In the genomic region with DNA sequence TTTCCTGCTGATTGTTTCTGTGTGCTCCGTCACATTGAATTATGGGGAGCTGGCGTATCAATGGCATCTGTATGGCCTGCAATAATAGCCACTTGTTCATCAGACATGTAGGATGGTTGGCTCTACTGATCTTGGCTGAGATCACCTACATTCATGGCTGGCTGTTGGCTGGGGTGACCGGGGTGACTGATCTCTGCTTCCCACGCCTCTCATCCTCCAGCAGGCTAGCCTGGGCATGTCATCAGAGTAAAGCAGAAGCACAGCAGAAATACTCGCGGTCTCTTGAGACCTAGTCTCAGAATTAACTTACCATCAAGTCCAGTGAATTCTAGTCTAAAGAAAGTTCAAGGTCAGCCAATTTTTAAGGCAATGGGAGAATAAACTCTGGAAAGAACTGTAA, we compare ENCODE assay signal across 14 cellular contexts.
DNase-seq lines count a peak whose midpoint lies in the region; ATAC-seq, FAIRE-seq and TF ChIP-seq lines count a peak whose summit lies in the region.
"Had no signal": no experiment of that assay in that cellular context is flagged by ENCODE, and none has a peak within 500 bp of the region (broad histone marks: within the 10 kb centered on the region; RNA-seq: fewer than 3 reads in every experiment).

No MANE protein-coding gene starts in this region.

- no peak for TF ChIP-seq POLR2A in esophagus squamous epithelium (IDR thresholded peaks at IDR 0.05)
- no peak for TF ChIP-seq POLR2A in thyroid gland (IDR thresholded peaks at IDR 0.05)

- no peak for FAIRE-seq in small intestine (lab: Jason Lieb, UNC)
- FAIRE-seq: A204.1 had no signal

- no peak for TF ChIP-seq CTCF in esophagus squamous epithelium (IDR thresholded peaks at IDR 0.05)
- no peak for TF ChIP-seq CTCF in thyroid gland (IDR thresholded peaks at IDR 0.05)

- H3K27ac ChIP-seq in esophagus squamous epithelium = peak overlapping the region in 3 of 4 donors; percentile 17 to 75 (median 37)
- peak overlapping the region in 1 of 2 donors; percentile 82 for H3K27ac ChIP-seq in small intestine (ENCODE audit: low read depth in 1 of 2, low read length in 1 of 2)
- H3K27ac ChIP-seq in thyroid gland = peak overlapping the region in 1 of 3 donors; percentile 47

- H3K4me3 ChIP-seq in esophagus squamous epithelium = no peak overlapping the region
- H3K4me3 ChIP-seq in small intestine (ENCODE audit: low read depth in 1 of 2, low read length in 2 of 2) = no peak overlapping the region
- H3K4me3 ChIP-seq in thyroid gland (replicated peaks in 1 of 3) = no peak overlapping the region

- H3K4me1 ChIP-seq in esophagus squamous epithelium (peaks cover 3 to 30% (median 17%) of the 10 kb centered on the region in 3 donors), small intestine (ENCODE audit: control insufficient read depth in 2 of 2, insufficient read depth in 1 of 2, low read depth in 1 of 2, low read length in 1 of 2) (no peaks in the 10 kb centered on the region), thyroid gland (peaks cover 7 to 12% of the 10 kb centered on the region in 2 donors)

- ATAC-seq in Right ventricle myocardium inferior = no peak
- no peak for ATAC-seq in HG02798 (IDR thresholded peaks at IDR 0.05; ENCODE audit: poor library complexity, unreplicated experiment)
- ATAC-seq: PC-3 had no signal

- intact Hi-C loops in Right ventricle myocardium inferior (cut with DNase I) (no loop called here), cardiac septum (cut with DNase I) (no loop called here), esophagus squamous epithelium (cut with DNase I) (no loop called here), thyroid gland (cut with DNase I) (no loop called here)

- WGBS in esophagus squamous epithelium, 2 donors = 24 to 62% methylated on average over 6 of the region's 6 CpGs
- 66 to 77% (median 72%) methylated on average over 6 of the region's 6 CpGs for WGBS in small intestine, 3 donors
- WGBS in thyroid gland, 2 donors = 63 to 71% methylated on average over 6 of the region's 6 CpGs

- H3K36me3 ChIP-seq in esophagus squamous epithelium (no peaks in the 10 kb centered on the region), small intestine (ENCODE audit: control insufficient read depth in 2 of 2, insufficient read depth in 2 of 2, low read length in 2 of 2) (no peaks in the 10 kb centered on the region), thyroid gland (no peaks in the 10 kb centered on the region)

- no peaks in the 10 kb centered on the region for H3K9me3 ChIP-seq in esophagus squamous epithelium
- H3K9me3 ChIP-seq in small intestine (ENCODE audit: control insufficient read depth, low read depth) = no peaks in the 10 kb centered on the region
- no peaks in the 10 kb centered on the region for H3K9me3 ChIP-seq in thyroid gland

- DNase-seq in Right ventricle myocardium inferior (ENCODE audit: missing footprints) (peak; percentile 44), cardiac septum (ENCODE audit: low spot score) (no peak), esophagus squamous epithelium (lab: John Stamatoyannopoulos, UW) (no peak), myocyte (ENCODE audit: low read depth) (peak; percentile 30), GM19240 (ENCODE audit: insufficient read length, low spot score) (no peak), small intestine (no peak), thyroid gland (no peak)
- DNase-seq: activated naive CD4-positive, alpha-beta T cell treated with anti-CD3 and anti-CD28 coated beads, Interleukin-2, amount 50 U/mL, for 16 hours; Calu3; hippocampal formation; NCI-H2227 treated with DMSO at 0.1 percent for 48 hours had no signal

- H3K27me3 ChIP-seq in esophagus squamous epithelium (no peaks in the 10 kb centered on the region), small intestine (ENCODE audit: control insufficient read depth in 2 of 2, insufficient read depth in 2 of 2, low read length in 2 of 2) (no peaks in the 10 kb centered on the region), thyroid gland (no peaks in the 10 kb centered on the region)

Comparison
In these comparisons a context has a peak if more than half of its experiments do, and no peak if none do; other contexts are left out.
1. DNase-seq: peak in Right ventricle myocardium inferior (single experiment) and myocyte (single experiment); none in cardiac septum (single experiment), esophagus squamous epithelium (single experiment), GM19240 (single experiment), small intestine (single experiment) and thyroid gland (0 of 2).